17 cellular contexts compared by ENCODE assay signal in the genomic region with DNA sequence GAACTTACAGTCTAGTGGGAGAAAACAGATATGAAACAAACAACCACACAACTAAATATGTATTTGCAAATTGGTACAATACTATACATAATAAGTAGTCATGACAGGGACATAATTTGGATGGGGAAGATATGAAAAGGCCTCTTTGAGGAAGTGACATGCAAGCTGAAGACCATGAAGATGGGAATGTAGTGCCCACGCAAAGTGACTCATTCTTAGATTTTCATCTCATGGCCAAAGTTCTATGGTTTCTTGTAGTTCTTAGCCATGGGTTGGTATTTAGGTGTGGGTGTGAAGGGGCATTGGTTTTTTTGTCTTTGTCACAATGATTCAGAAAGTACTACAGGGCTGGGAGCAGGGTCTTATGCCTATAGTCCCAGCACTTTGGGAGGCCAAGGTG.
DNase-seq lines count a peak whose midpoint lies in the region; ATAC-seq and TF ChIP-seq lines count a peak whose summit lies in the region.
"Had no signal": no experiment of that assay in that cellular context is flagged by ENCODE, and none has a peak within 500 bp of the region (broad histone marks: within the 10 kb centered on the region; RNA-seq: fewer than 3 reads in every experiment).

No MANE protein-coding gene starts in this region.

- H3K79me2 ChIP-seq in neural progenitor cell (ENCODE audit: low read depth) (no peaks in the 10 kb centered on the region), hepatocyte (no peaks in the 10 kb centered on the region)

- peaks cover 5% of the 10 kb centered on the region for H3K9me3 Mint-ChIP-seq in neural progenitor cell

- peak overlapping the region; percentile 43 for H3K4me2 ChIP-seq in neural progenitor cell
- H3K4me2 ChIP-seq in hepatocyte, result no peak overlapping the region
- H3K4me2 ChIP-seq: PC-9 had no signal

- H3K36me3 ChIP-seq in neural progenitor cell (no peaks in the 10 kb centered on the region), hepatocyte (replicated peaks; ENCODE audit: insufficient read depth, low read depth) (no peaks in the 10 kb centered on the region)
- H3K36me3 ChIP-seq: right lobe of liver, upper lobe of right lung had no signal

- H2AFZ ChIP-seq in neural progenitor cell (replicated peaks) (no peak overlapping the region), hepatocyte (no peak overlapping the region)
- H2AFZ ChIP-seq: PC-9 had no signal

- H3K4me1 Mint-ChIP-seq in neural progenitor cell, result peaks cover 29% of the 10 kb centered on the region
- H3K4me1 Mint-ChIP-seq: activated B cell treated with CpG ODN at 0.5 μM for 24 hours; activated naive CD8-positive, alpha-beta T cell treated with anti-CD3 and anti-CD28 coated beads, Interleukin-2, amount 10 ng/mL, durations not matched to agents 7 days and 5 days; immature natural killer cell had no signal

- H3F3A ChIP-seq in neural progenitor cell (ENCODE audit: low read depth), result peaks cover 5% of the 10 kb centered on the region

- H3K36me3 Mint-ChIP-seq in neural progenitor cell, result no peaks in the 10 kb centered on the region
- H3K36me3 Mint-ChIP-seq: activated naive CD8-positive, alpha-beta T cell treated with anti-CD3 and anti-CD28 coated beads, Interleukin-2, amount 10 ng/mL, durations not matched to agents 7 days and 5 days; immature natural killer cell had no signal

- H3K9me3 ChIP-seq in neural progenitor cell (ENCODE audit: low read depth), result no peaks in the 10 kb centered on the region
- no peaks in the 10 kb centered on the region for H3K9me3 ChIP-seq in hepatocyte (ENCODE audit: low read depth)
- H3K9me3 ChIP-seq: right lobe of liver, upper lobe of right lung had no signal

- TF ChIP-seq CTCF in neural progenitor cell (IDR thresholded peaks at IDR 0.05) (no peak), hepatocyte (IDR thresholded peaks at IDR 0.05; ENCODE audit: poor library complexity) (no peak)

- ATAC-seq in GM18868 (IDR thresholded peaks at IDR 0.05; ENCODE audit: unreplicated experiment) (peak; percentile 92), GM21723 (IDR thresholded peaks at IDR 0.05; ENCODE audit: unreplicated experiment) (peak; percentile 79), HG03280 (IDR thresholded peaks at IDR 0.05; ENCODE audit: unreplicated experiment) (peak; percentile 72)
- ATAC-seq: foreskin keratinocyte, right lobe of liver, upper lobe of right lung had no signal

- peaks cover 33% of the 10 kb centered on the region for H3K4me1 ChIP-seq in neural progenitor cell
- no peaks in the 10 kb centered on the region for H3K4me1 ChIP-seq in hepatocyte (ENCODE audit: insufficient read depth)
- H3K4me1 ChIP-seq: foreskin keratinocyte, right lobe of liver, upper lobe of right lung had no signal

- no peak overlapping the region for H3K27ac ChIP-seq in neural progenitor cell
- no peak overlapping the region for H3K27ac ChIP-seq in hepatocyte
- H3K27ac ChIP-seq: foreskin keratinocyte, PC-9, right lobe of liver, upper lobe of right lung had no signal

- H3K27me3 ChIP-seq in neural progenitor cell (no peaks in the 10 kb centered on the region), hepatocyte (no peaks in the 10 kb centered on the region)
- H3K27me3 ChIP-seq: foreskin keratinocyte, right lobe of liver, upper lobe of right lung had no signal

- no peak overlapping the region for H3K4me3 ChIP-seq in neural progenitor cell
- no peak overlapping the region for H3K4me3 ChIP-seq in hepatocyte
- H3K4me3 ChIP-seq: PC-9, right lobe of liver, upper lobe of right lung had no signal

- no peak overlapping the region for H3K4me3 Mint-ChIP-seq in neural progenitor cell
- H3K4me3 Mint-ChIP-seq: activated B cell treated with CpG ODN at 0.5 μM for 24 hours; activated naive CD8-positive, alpha-beta T cell treated with anti-CD3 and anti-CD28 coated beads, Interleukin-2, amount 10 ng/mL, durations not matched to agents 7 days and 5 days; immature natural killer cell had no signal

- H3K9ac ChIP-seq in neural progenitor cell, result no peak overlapping the region

- no peaks in the 10 kb centered on the region for H3K27me3 Mint-ChIP-seq in neural progenitor cell (ENCODE audit: insufficient read depth, low read depth)
- H3K27me3 Mint-ChIP-seq: activated naive CD8-positive, alpha-beta T cell treated with anti-CD3 and anti-CD28 coated beads, Interleukin-2, amount 10 ng/mL, durations not matched to agents 7 days and 5 days had no signal

- no peaks in the 10 kb centered on the region for H4K20me1 ChIP-seq in neural progenitor cell (ENCODE audit: low read depth)
- H4K20me1 ChIP-seq in hepatocyte (ENCODE audit: insufficient read depth, poor library complexity, severe bottlenecking), result no peaks in the 10 kb centered on the region

- no peaks in the 10 kb centered on the region for H3K9me2 ChIP-seq in hepatocyte (replicated peaks; ENCODE audit: insufficient read depth)

- WGBS in hepatocyte (ENCODE audit: low lambda C conversion rate, missing lambda C conversion rate), result 100% methylated on average over 1 of the region's 1 CpG

- no peak for DNase-seq in neural progenitor cell (ENCODE audit: low spot score)
- no peak for DNase-seq in hepatocyte (ENCODE audit: low spot score)
- no peak for DNase-seq in hypothalamus (lab: John Stamatoyannopoulos, UW)
- DNase-seq in activated CD8-positive, alpha-beta memory T cell treated with anti-CD3 and anti-CD28 coated beads, Interleukin-2, amount 50 U/mL, for 48 hours, result no peak
- DNase-seq: activated B cell treated with CpG ODN at 0.5 μM for 24 hours; activated naive CD8-positive, alpha-beta T cell treated with anti-CD3 and anti-CD28 coated beads, Interleukin-2, amount 10 ng/mL, durations not matched to agents 7 days and 5 days; C1 segment of cervical spinal cord; DMS79; foreskin keratinocyte; immature natural killer cell; NCI-H1417 treated with DMSO at 0.1 percent for 48 hours; PC-9; right lobe of liver; upper lobe of right lung had no signal

- no peak overlapping the region for H3K27ac Mint-ChIP-seq in neural progenitor cell
- H3K27ac Mint-ChIP-seq: activated B cell treated with CpG ODN at 0.5 μM for 24 hours; activated naive CD8-positive, alpha-beta T cell treated with anti-CD3 and anti-CD28 coated beads, Interleukin-2, amount 10 ng/mL, durations not matched to agents 7 days and 5 days; immature natural killer cell had no signal
